Comparison of ENCODE assay signal across 1 cellular context in genomic region chr10:85080934-85081333, GRCh38.
TF ChIP-seq lines count a peak whose summit lies in the region.

No MANE protein-coding gene starts in this region.

TF ChIP-seq in H1, 55 proteins besides CTCF, POLR2A, EP300 and RAD21:
- TF ChIP-seq SP1 (IDR thresholded peaks at IDR 0.05; ENCODE audit: low read depth, low read length) (no peak), ATF2 (IDR thresholded peaks at IDR 0.05; ENCODE audit: low read length) (no peak), YY1 (IDR thresholded peaks at IDR 0.05; ENCODE audit: low read depth, low read length) (no peak), SIN3A (conservative IDR thresholded peaks at IDR 0.05 in 1 of 2, IDR thresholded peaks at IDR 0.05 in 1 of 2; ENCODE audit: low read depth in 1 of 2, low read length in 2 of 2) (no peak), GTF2F1 (IDR thresholded peaks at IDR 0.05; ENCODE audit: borderline replicate concordance, low read depth, low read length) (no peak), CHD2 (IDR thresholded peaks at IDR 0.05; ENCODE audit: low read length) (no peak), E2F6 (IDR thresholded peaks at IDR 0.05) (no peak), USF2 (IDR thresholded peaks at IDR 0.05; ENCODE audit: low read length) (no peak), EGR1 (IDR thresholded peaks at IDR 0.05; ENCODE audit: borderline replicate concordance, low read depth, low read length) (no peak)
TF ChIP-seq in H1: peak in this region for 0.
